Comparison of ENCODE assay signal across 12 cellular contexts in genomic region chr21:16124397-16125130, GRCh38.
DNase-seq lines count a peak whose midpoint lies in the region; ATAC-seq, FAIRE-seq and TF ChIP-seq lines count a peak whose summit lies in the region.
"Had no signal": no experiment of that assay in that cellular context is flagged by ENCODE, and none has a peak within 500 bp of the region (broad histone marks: within the 10 kb centered on the region; RNA-seq: fewer than 3 reads in every experiment).

No MANE protein-coding gene starts in this region.

- H3K79me2 ChIP-seq in osteoblast (ENCODE audit: insufficient read depth, low read length): no peaks in the 10 kb centered on the region

- H3K36me3 ChIP-seq in BJ (ENCODE audit: control insufficient read depth, insufficient read depth, low read length): no peaks in the 10 kb centered on the region
- no peaks in the 10 kb centered on the region for H3K36me3 ChIP-seq in osteoblast (ENCODE audit: insufficient read depth, low read length)
- no peaks in the 10 kb centered on the region for H3K36me3 ChIP-seq in testis (ENCODE audit: low read depth, missing control alignments)

- peak overlapping the region; percentile 64 for H2AFZ ChIP-seq in osteoblast (ENCODE audit: low read length)

- FAIRE-seq in RCC 7860 (lab: Jason Lieb, UNC): peak; percentile 62
- FAIRE-seq: GM12891 had no signal

- no peaks in the 10 kb centered on the region for H3K27me3 ChIP-seq in BJ (ENCODE audit: control insufficient read depth, insufficient read depth, low read length)
- H3K27me3 ChIP-seq in osteoblast (ENCODE audit: insufficient read depth, low read length): no peaks in the 10 kb centered on the region
- no peaks in the 10 kb centered on the region for H3K27me3 ChIP-seq in testis

- DNase-seq in BJ (ENCODE audit: low read depth) (peak; percentile 84), RCC 7860 (ENCODE audit: low spot score) (no peak), epithelial cell of esophagus (ENCODE audit: low read depth) (peak; percentile 90), osteoblast (ENCODE audit: insufficient read length, low spot score, missing footprints) (peak; percentile 32), testis (no peak), OCI-M1 (lab: John Stamatoyannopoulos, UW) (no peak)
- DNase-seq: activated CD4-positive, alpha-beta T cell treated with anti-CD3 and anti-CD28 coated beads, Interleukin-2, amount 50 U/mL, for 4 hours; CD8-positive, alpha-beta memory T cell; mucosa of descending colon had no signal

- H3K27ac ChIP-seq in osteoblast (ENCODE audit: low read depth, low read length) (peak overlapping the region; percentile 88), testis (no peak overlapping the region)

- intact Hi-C loops in testis (cut with DNase I; ENCODE audit: low total_unique reads): no loop called here

- H4K20me1 ChIP-seq in osteoblast (ENCODE audit: insufficient read depth, low read length): no peaks in the 10 kb centered on the region

- H3K9me3 ChIP-seq in osteoblast (ENCODE audit: low read depth, low read length) (no peaks in the 10 kb centered on the region), testis (no peaks in the 10 kb centered on the region)

- peak overlapping the region; percentile 79 for H3K4me2 ChIP-seq in osteoblast (ENCODE audit: insufficient read depth, low read length)

- peaks cover 14% of the 10 kb centered on the region for H3K4me1 ChIP-seq in osteoblast (ENCODE audit: insufficient read depth, low read length)
- no peaks in the 10 kb centered on the region for H3K4me1 ChIP-seq in testis

- TF ChIP-seq CTCF in BJ (IDR thresholded peaks at IDR 0.05; ENCODE audit: insufficient read depth, low read depth, low read length) (no peak), epithelial cell of esophagus (IDR thresholded peaks at IDR 0.05; ENCODE audit: insufficient read depth, low read depth, low read length, missing control alignments) (no peak), osteoblast (IDR thresholded peaks at IDR 0.05; ENCODE audit: extremely low read depth, low read depth, low read length) (no peak), testis (IDR thresholded peaks at IDR 0.05) (no peak)

- ATAC-seq in GM21529 (IDR thresholded peaks at IDR 0.05; ENCODE audit: unreplicated experiment) (no peak), HG02798 (IDR thresholded peaks at IDR 0.05; ENCODE audit: poor library complexity, unreplicated experiment) (no peak)
- ATAC-seq: mucosa of descending colon had no signal

- TF ChIP-seq POLR2A in testis (IDR thresholded peaks at IDR 0.05): no peak

- POLR2A ChIA-PET in BJ (lab: Charles Lee): interaction anchor here (0.6 kb wide), 1 partner anchor 8 kb away, joined by 3 read pairs; no protein-coding TSS in a partner anchor

- H3K4me3 ChIP-seq in BJ (ENCODE audit: low read depth, low read length): no peak overlapping the region
- H3K4me3 ChIP-seq in epithelial cell of esophagus (ENCODE audit: low read length): no peak overlapping the region
- H3K4me3 ChIP-seq in osteoblast (ENCODE audit: insufficient read depth, low read length): peak overlapping the region; percentile 52
- no peak overlapping the region for H3K4me3 ChIP-seq in testis
- H3K4me3 ChIP-seq: mucosa of descending colon had no signal

- WGBS in testis, 2 donors: 91 to 92% methylated on average over 5 of the region's 5 CpGs

- CTCF ChIA-PET in BJ (lab: Yijun Ruan, JAX): no interaction called here

Comparison
In these comparisons a context has a peak if more than half of its experiments do, and no peak if none do; other contexts are left out.
1. DNase-seq: peak in BJ (single experiment), epithelial cell of esophagus (single experiment) and osteoblast (single experiment); none in RCC 7860 (single experiment), testis (single experiment) and OCI-M1 (single experiment).